17 cellular contexts compared by ENCODE assay signal in genomic region chrX:48920713-48921104, GRCh38. TPM values are rescaled to one million over a fixed set of nuclear protein-coding genes. Genes with fewer than 3 reads are reported as not detected.
DNase-seq lines count a peak whose midpoint lies in the region; ATAC-seq, FAIRE-seq and TF ChIP-seq lines count a peak whose summit lies in the region.
"Had no signal": no experiment of that assay in that cellular context is flagged by ENCODE, and none has a peak within 500 bp of the region (broad histone marks: within the 10 kb centered on the region; RNA-seq: fewer than 3 reads in every experiment).

No MANE protein-coding gene starts in this region.

- H3K79me2 ChIP-seq in H1 (ENCODE audit: control insufficient read depth in 1 of 2, insufficient read depth in 2 of 2, low read length in 2 of 2) = peaks cover 16 to 55% of the 10 kb centered on the region in 2 experiments

- TF ChIP-seq EP300 in H1 (IDR thresholded peaks at IDR 0.05; ENCODE audit: borderline replicate concordance in 1 of 2, low read depth in 2 of 2, low read length in 2 of 2) = no peak

- no peak overlapping the region for H3K56ac ChIP-seq in H1 (replicated peaks; ENCODE audit: insufficient read length, low read depth, low read length)

- H3K4me1 ChIP-seq in Peyer's patch (peaks cover 0 to 7% (median 3%) of the 10 kb centered on the region in 4 donors), H1 (replicated peaks in 1 of 4; ENCODE audit: control insufficient read depth in 3 of 4, insufficient read depth in 4 of 4, low read length in 3 of 4) (peaks cover 8 to 16% (median 13%) of the 10 kb centered on the region in 4 experiments; a peak in 6 of 7 replicates)

- no peak for TF ChIP-seq CTCF in Peyer's patch (IDR thresholded peaks at IDR 0.05)
- TF ChIP-seq CTCF in H1 (IDR thresholded peaks at IDR 0.05; ENCODE audit: control extremely low read depth in 1 of 3, insufficient read depth in 1 of 3, low read depth in 1 of 3, low read length in 3 of 3) = no peak

- H3K4me1 Mint-ChIP-seq in activated CD4-positive, alpha-beta T cell treated with anti-CD3 and anti-CD28 coated beads, Interleukin-2, amount 10 ng/mL, durations not matched to agents 24 days and 14 days = peaks cover 31% of the 10 kb centered on the region
- peaks cover 33% of the 10 kb centered on the region for H3K4me1 Mint-ChIP-seq in stimulated activated memory B cell treated with anti-CD40 and anti-IgM and Interleukin-4, amounts not matched to agents 10 μg/mL and 1 μg/mL and 100 μg/mL, for 72 hours

- WGBS in H1 (ENCODE audit: extremely low coverage in 1 of 2, insufficient coverage in 1 of 2, insufficient read length in 1 of 2, insufficient replicate concordance in 2 of 2, low coverage in 1 of 2, low lambda C conversion rate in 2 of 2, missing lambda C conversion rate in 1 of 2), 2 experiments = 74% methylated on average over 4 of the region's 4 CpGs; no CpG with 5 or more reads in 1 of the 2 experiments

- intact Hi-C loops in activated CD4-positive, alpha-beta T cell treated with anti-CD3 and anti-CD28 coated beads, Interleukin-2, amount 10 ng/mL, durations not matched to agents 24 days and 14 days (cut with micrococcal nuclease) = no loop called here

- no peaks in the 10 kb centered on the region for H3K79me1 ChIP-seq in H1 (ENCODE audit: low read depth, low read length)

- no peak overlapping the region for H3K14ac ChIP-seq in H1 (ENCODE audit: insufficient read length)

- no peak for TF ChIP-seq RAD21 in H1 (IDR thresholded peaks at IDR 0.05 in 1 of 2, conservative IDR thresholded peaks at IDR 0.05 in 1 of 2; ENCODE audit: low read depth in 2 of 2, low read length in 2 of 2)

- POLR2A ChIA-PET in H1 (lab: Charles Lee; ENCODE audit: partially characterized antibody) = interaction anchor here (1.2 to 30.9 kb wide), 4 partner anchors 9 to 38 kb away, joined by 3 to 572 read pairs (median 4); partner anchors contain the start of gene SLC35A2

- H3K27ac Mint-ChIP-seq in activated CD4-positive, alpha-beta T cell treated with anti-CD3 and anti-CD28 coated beads, Interleukin-2, amount 10 ng/mL, durations not matched to agents 24 days and 14 days = peak overlapping the region; percentile 95
- H3K27ac Mint-ChIP-seq in stimulated activated memory B cell treated with anti-CD40 and anti-IgM and Interleukin-4, amounts not matched to agents 10 μg/mL and 1 μg/mL and 100 μg/mL, for 72 hours = no peak overlapping the region

- peak overlapping the region; percentile 79 to 94 for H3K4me2 ChIP-seq in H1 (ENCODE audit: insufficient read depth in 1 of 2, low read depth in 2 of 2, low read length in 2 of 2)

- H3K9me3 Mint-ChIP-seq in activated CD4-positive, alpha-beta T cell treated with anti-CD3 and anti-CD28 coated beads, Interleukin-2, amount 10 ng/mL, durations not matched to agents 24 days and 14 days = no peaks in the 10 kb centered on the region
- no peaks in the 10 kb centered on the region for H3K9me3 Mint-ChIP-seq in stimulated activated memory B cell treated with anti-CD40 and anti-IgM and Interleukin-4, amounts not matched to agents 10 μg/mL and 1 μg/mL and 100 μg/mL, for 72 hours

- H3K23ac ChIP-seq in H1 (ENCODE audit: insufficient read length) = no peak overlapping the region

- peak overlapping the region; percentile 87 for H3K18ac ChIP-seq in H1 (ENCODE audit: extremely low read depth, low read length)

- peak overlapping the region; percentile 96; the same call in 1 of the 2 replicates for H2BK5ac ChIP-seq in H1 (ENCODE audit: low read depth, low read length)

- H2BK120ac ChIP-seq in H1 (replicated peaks; ENCODE audit: low read depth, low read length) = no peak overlapping the region

- no peak overlapping the region for H3K4ac ChIP-seq in H1 (replicated peaks; ENCODE audit: insufficient read length, low read depth, low read length)

- peak overlapping the region; percentile 83 for H4K91ac ChIP-seq in H1 (replicated peaks; ENCODE audit: insufficient read length, low read length)

- peak overlapping the region; percentile 90; the same call in 1 of the 2 replicates for H2BK20ac ChIP-seq in H1 (ENCODE audit: low read length)

- 0 out of 2 replicates have a peak overlapping the region, but pooled peaks have one; percentile 93 for H2AK5ac ChIP-seq in H1 (ENCODE audit: low read depth, low read length)

- no peak for TF ChIP-seq POLR2A in Peyer's patch (IDR thresholded peaks at IDR 0.05)
- no peak for TF ChIP-seq POLR2A in H1 (IDR thresholded peaks at IDR 0.05; ENCODE audit: control extremely low read depth in 1 of 2, low read depth in 2 of 2, low read length in 2 of 2)

- no peak for DNase-seq in activated CD4-positive, alpha-beta T cell treated with anti-CD3 and anti-CD28 coated beads, Interleukin-2, amount 10 ng/mL, durations not matched to agents 24 days and 14 days
- no peak for DNase-seq in activated CD4-positive, alpha-beta T cell treated with anti-CD3 and anti-CD28 coated beads, Interleukin-2, amount 50 U/mL, for 48 hours
- DNase-seq in Peyer's patch (no peak), H1 (ENCODE audit: low read depth in 1 of 2, low spot score in 2 of 2) (no peak), iPS-NIHi7 (ENCODE audit: extremely low spot score) (no peak)
- DNase-seq: activated effector memory CD4-positive, alpha-beta T cell treated with Interleukin-2 at 50 U/mL for 16 hours; IMR-90; NCI-H1694 treated with DMSO at 0.1 percent for 48 hours; NCI-H526 treated with DMSO at 0.1 percent for 48 hours; occipital lobe; SHP77 treated with DMSO at 0.1 percent for 48 hours had no signal

- peak; percentile 60 for FAIRE-seq in H1 (lab: Jason Lieb, UNC)
- FAIRE-seq: A204.1, D721Med had no signal

- CTCF ChIA-PET in H1 (lab: Charles Lee; ENCODE audit: partially characterized antibody) = interaction anchor here (2.2 kb wide), 1 partner anchor 26 kb away, joined by 6 read pairs; no protein-coding TSS in a partner anchor

- peak overlapping the region; percentile 96 for H3K4me3 Mint-ChIP-seq in activated CD4-positive, alpha-beta T cell treated with anti-CD3 and anti-CD28 coated beads, Interleukin-2, amount 10 ng/mL, durations not matched to agents 24 days and 14 days
- peak overlapping the region; percentile 100 for H3K4me3 Mint-ChIP-seq in stimulated activated memory B cell treated with anti-CD40 and anti-IgM and Interleukin-4, amounts not matched to agents 10 μg/mL and 1 μg/mL and 100 μg/mL, for 72 hours

- H3K9ac ChIP-seq in H1 (replicated peaks in 1 of 4; ENCODE audit: extremely low read depth in 1 of 4, low read depth in 3 of 4, low read length in 3 of 4) = no peak overlapping the region; a peak in 1 of 7 replicates

- H3K4me3 ChIP-seq in Peyer's patch (no peak overlapping the region), H1 (ENCODE audit: extremely low read depth in 1 of 4, insufficient read depth in 2 of 4, low read depth in 3 of 4, low read length in 4 of 4) (peak overlapping the region in 2 of 4 experiments; percentile 4 to 96; a peak in 2 of 8 replicates)

- H3K27ac ChIP-seq in Peyer's patch = peak overlapping the region; percentile 31 to 92 (median 60)
- peak overlapping the region; percentile 58; the same call in 1 of the 2 replicates for H3K27ac ChIP-seq in H1 (ENCODE audit: low read depth, low read length)
- H3K27ac ChIP-seq: VCaP had no signal

- 0 out of 2 replicates have a peak overlapping the region, but pooled peaks have one; percentile 61 for H2BK15ac ChIP-seq in H1 (ENCODE audit: low read length)

- no peaks in the 10 kb centered on the region for H3K27me3 Mint-ChIP-seq in activated CD4-positive, alpha-beta T cell treated with anti-CD3 and anti-CD28 coated beads, Interleukin-2, amount 10 ng/mL, durations not matched to agents 24 days and 14 days
- no peaks in the 10 kb centered on the region for H3K27me3 Mint-ChIP-seq in stimulated activated memory B cell treated with anti-CD40 and anti-IgM and Interleukin-4, amounts not matched to agents 10 μg/mL and 1 μg/mL and 100 μg/mL, for 72 hours

- H3K36me3 ChIP-seq in Peyer's patch = peaks cover 0 to 30% (median 0%) of the 10 kb centered on the region in 3 donors
- H3K36me3 ChIP-seq in H1 (ENCODE audit: control insufficient read depth in 2 of 4, insufficient read depth in 4 of 4, low read length in 3 of 4) = peaks cover 0 to 36% (median 17%) of the 10 kb centered on the region in 4 experiments; a peak in 7 of 8 replicates

- H4K8ac ChIP-seq in H1 (ENCODE audit: extremely low read depth, insufficient read depth, low read length) = no peak overlapping the region; the same call in 1 of the 2 replicates

- no peaks in the 10 kb centered on the region for H3K27me3 ChIP-seq in Peyer's patch
- no peaks in the 10 kb centered on the region for H3K27me3 ChIP-seq in H1 (replicated peaks in 1 of 4; ENCODE audit: control insufficient read depth in 3 of 4, extremely low read depth in 1 of 4, insufficient read depth in 3 of 4, low read length in 3 of 4)

- H2BK12ac ChIP-seq in H1 (ENCODE audit: low read depth, low read length) = peak overlapping the region; percentile 84

- H2AFZ ChIP-seq in H1 (ENCODE audit: low read length) = no peak overlapping the region

- no peak for ATAC-seq in stimulated activated memory B cell treated with anti-CD40 and anti-IgM and Interleukin-4, amounts not matched to agents 10 μg/mL and 1 μg/mL and 100 μg/mL, for 72 hours
- ATAC-seq in GM21619 (IDR thresholded peaks at IDR 0.05; ENCODE audit: unreplicated experiment) (no peak), SK-N-SH treated with all-trans-retinoic acid at 6 μM for 48 hours (no peak)

- H3K23me2 ChIP-seq in H1 (ENCODE audit: low read depth, low read length) = peaks cover 11% of the 10 kb centered on the region

- H4K20me1 ChIP-seq in H1 (replicated peaks in 1 of 2; ENCODE audit: control insufficient read depth in 1 of 2, insufficient read depth in 2 of 2, low read length in 2 of 2) = peaks cover 4 to 13% of the 10 kb centered on the region in 2 experiments

- no peak overlapping the region for H4K5ac ChIP-seq in H1 (ENCODE audit: insufficient read length, low read depth, low read length)

- H3K36me3 Mint-ChIP-seq in activated CD4-positive, alpha-beta T cell treated with anti-CD3 and anti-CD28 coated beads, Interleukin-2, amount 10 ng/mL, durations not matched to agents 24 days and 14 days (ENCODE audit: low read depth) = peaks cover 59% of the 10 kb centered on the region
- peaks cover 38% of the 10 kb centered on the region for H3K36me3 Mint-ChIP-seq in stimulated activated memory B cell treated with anti-CD40 and anti-IgM and Interleukin-4, amounts not matched to agents 10 μg/mL and 1 μg/mL and 100 μg/mL, for 72 hours

- H3K9me3 ChIP-seq in Peyer's patch = no peaks in the 10 kb centered on the region
- no peaks in the 10 kb centered on the region for H3K9me3 ChIP-seq in H1 (ENCODE audit: insufficient read depth in 2 of 2, low read depth in 1 of 2, low read length in 1 of 2)

RNA-seq across cellular contexts. Expression of gene PIM2, which starts 1.9 kb away (rescaled TPM):
- 391 and 394 TPM in 2 replicates for total RNA-seq in activated CD4-positive, alpha-beta T cell treated with anti-CD3 and anti-CD28 coated beads, Interleukin-2, amount 10 ng/mL, durations not matched to agents 24 days and 14 days
- total RNA-seq in Peyer's patch = 10 to 100 TPM; 17.3 to 24.8 (median 19.1) TPM
- 180 and 190 TPM in 2 replicates for total RNA-seq in H1 (2021; fragmentation: NEBNext Ultra II Directional; extraction: Animal tissue kit (Norgen Biotek cat#: 25700))
- polyA plus RNA-seq in H1 (2011; rRNA removed) = 203 and 257 TPM in 2 replicates
- polyA plus RNA-seq in H1 (2011; cell fraction: cytosol; rRNA removed) = 177 TPM
- polyA plus RNA-seq in H1 (2011; cell fraction: nucleus; rRNA removed) = 225 TPM
- 134 to 160 TPM (median 142 TPM) in 4 replicates for polyA plus RNA-seq in H1 (2012, experiment 1 of 2)
- 156 TPM for polyA plus RNA-seq in H1 (2012, experiment 2 of 2)
- 184 TPM for polyA plus RNA-seq in H1 (2013, experiment 1 of 2)
- 162 TPM for polyA plus RNA-seq in H1 (2013, experiment 2 of 2)
- polyA minus RNA-seq in H1 (2011; rRNA and poly(A)+ RNA removed) = 137 and 189 TPM in 2 replicates
- 77.9 TPM for polyA minus RNA-seq in H1 (2011; cell fraction: cytosol; rRNA and poly(A)+ RNA removed)
- polyA minus RNA-seq in H1 (2011; cell fraction: nucleus; rRNA and poly(A)+ RNA removed) = 103 TPM

RNA-seq across cellular contexts. Expression of gene SLC35A2, which starts 9.3 kb away (rescaled TPM):
- total RNA-seq in activated CD4-positive, alpha-beta T cell treated with anti-CD3 and anti-CD28 coated beads, Interleukin-2, amount 10 ng/mL, durations not matched to agents 24 days and 14 days = 19.5 and 22.8 TPM in 2 replicates
- 10 to 100 TPM; 14.0 to 43.3 (median 21.5) TPM for total RNA-seq in Peyer's patch
- total RNA-seq in H1 (2021; fragmentation: NEBNext Ultra II Directional; extraction: Animal tissue kit (Norgen Biotek cat#: 25700)) = 20.4 and 21.4 TPM in 2 replicates
- polyA plus RNA-seq in H1 (2011; rRNA removed) = 48.3 and 52.1 TPM in 2 replicates
- polyA plus RNA-seq in H1 (2011; cell fraction: cytosol; rRNA removed) = 28.7 TPM
- 47.9 TPM for polyA plus RNA-seq in H1 (2011; cell fraction: nucleus; rRNA removed)
- polyA plus RNA-seq in H1 (2012, experiment 1 of 2) = 16.1 to 23.4 TPM (median 21.7 TPM) in 4 replicates
- 18.4 TPM for polyA plus RNA-seq in H1 (2012, experiment 2 of 2)
- 24.6 TPM for polyA plus RNA-seq in H1 (2013, experiment 1 of 2)
- polyA plus RNA-seq in H1 (2013, experiment 2 of 2) = 26.8 TPM
- 39.4 and 40.0 TPM in 2 replicates for polyA minus RNA-seq in H1 (2011; rRNA and poly(A)+ RNA removed)
- polyA minus RNA-seq in H1 (2011; cell fraction: cytosol; rRNA and poly(A)+ RNA removed) = 14.3 TPM
- 9.2 TPM for polyA minus RNA-seq in H1 (2011; cell fraction: nucleus; rRNA and poly(A)+ RNA removed)

RNA-seq across cellular contexts. Expression of gene PQBP1, which starts 23.0 kb away (rescaled TPM):
- 104 and 114 TPM in 2 replicates for total RNA-seq in activated CD4-positive, alpha-beta T cell treated with anti-CD3 and anti-CD28 coated beads, Interleukin-2, amount 10 ng/mL, durations not matched to agents 24 days and 14 days
- 10 to 100 TPM; 63.3 to 86.6 (median 70.1) TPM for total RNA-seq in Peyer's patch
- total RNA-seq in H1 (2021; fragmentation: NEBNext Ultra II Directional; extraction: Animal tissue kit (Norgen Biotek cat#: 25700)) = 95.9 and 101 TPM in 2 replicates
- polyA plus RNA-seq in H1 (2011; rRNA removed) = 91.7 and 124 TPM in 2 replicates
- 134 TPM for polyA plus RNA-seq in H1 (2011; cell fraction: cytosol; rRNA removed)
- 114 TPM for polyA plus RNA-seq in H1 (2011; cell fraction: nucleus; rRNA removed)
- polyA plus RNA-seq in H1 (2012, experiment 1 of 2) = 104 to 130 TPM (median 119 TPM) in 4 replicates
- 122 TPM for polyA plus RNA-seq in H1 (2012, experiment 2 of 2)
- polyA plus RNA-seq in H1 (2013, experiment 1 of 2) = 71.1 TPM
- 69.8 TPM for polyA plus RNA-seq in H1 (2013, experiment 2 of 2)
- 57.3 and 71.7 TPM in 2 replicates for polyA minus RNA-seq in H1 (2011; rRNA and poly(A)+ RNA removed)
- 63.3 TPM for polyA minus RNA-seq in H1 (2011; cell fraction: cytosol; rRNA and poly(A)+ RNA removed)
- 23.9 TPM for polyA minus RNA-seq in H1 (2011; cell fraction: nucleus; rRNA and poly(A)+ RNA removed)

RNA-seq across cellular contexts. Expression of gene TIMM17B, which starts 23.1 kb away (rescaled TPM):
- total RNA-seq in activated CD4-positive, alpha-beta T cell treated with anti-CD3 and anti-CD28 coated beads, Interleukin-2, amount 10 ng/mL, durations not matched to agents 24 days and 14 days = 72.0 and 75.1 TPM in 2 replicates
- total RNA-seq in Peyer's patch = 10 to 100 TPM; 33.8 to 67.9 (median 54.5) TPM
- total RNA-seq in H1 (2021; fragmentation: NEBNext Ultra II Directional; extraction: Animal tissue kit (Norgen Biotek cat#: 25700)) = 77.8 and 82.4 TPM in 2 replicates
- 246 and 284 TPM in 2 replicates for polyA plus RNA-seq in H1 (2011; rRNA removed)
- 162 TPM for polyA plus RNA-seq in H1 (2011; cell fraction: cytosol; rRNA removed)
- polyA plus RNA-seq in H1 (2011; cell fraction: nucleus; rRNA removed) = 151 TPM
- 68.1 to 113 TPM (median 110 TPM) in 4 replicates for polyA plus RNA-seq in H1 (2012, experiment 1 of 2)
- 173 TPM for polyA plus RNA-seq in H1 (2012, experiment 2 of 2)
- 80.8 TPM for polyA plus RNA-seq in H1 (2013, experiment 1 of 2)
- polyA plus RNA-seq in H1 (2013, experiment 2 of 2) = 79.0 TPM
- 35.8 TPM in 2 replicates for polyA minus RNA-seq in H1 (2011; rRNA and poly(A)+ RNA removed)
- 37.3 TPM for polyA minus RNA-seq in H1 (2011; cell fraction: cytosol; rRNA and poly(A)+ RNA removed)
- 34.9 TPM for polyA minus RNA-seq in H1 (2011; cell fraction: nucleus; rRNA and poly(A)+ RNA removed)

RNA-seq across cellular contexts. Expression of gene OTUD5, which starts 36.7 kb away (rescaled TPM):
- total RNA-seq in activated CD4-positive, alpha-beta T cell treated with anti-CD3 and anti-CD28 coated beads, Interleukin-2, amount 10 ng/mL, durations not matched to agents 24 days and 14 days = 76.2 and 76.7 TPM in 2 replicates
- 10 to 100 TPM; 49.7 to 79.2 (median 71.0) TPM for total RNA-seq in Peyer's patch
- 50.0 and 53.5 TPM in 2 replicates for total RNA-seq in H1 (2021; fragmentation: NEBNext Ultra II Directional; extraction: Animal tissue kit (Norgen Biotek cat#: 25700))
- 46.3 and 60.4 TPM in 2 replicates for polyA plus RNA-seq in H1 (2011; rRNA removed)
- polyA plus RNA-seq in H1 (2011; cell fraction: cytosol; rRNA removed) = 68.8 TPM
- polyA plus RNA-seq in H1 (2011; cell fraction: nucleus; rRNA removed) = 194 TPM
- 54.1 to 62.5 TPM (median 56.8 TPM) in 4 replicates for polyA plus RNA-seq in H1 (2012, experiment 1 of 2)
- polyA plus RNA-seq in H1 (2012, experiment 2 of 2) = 34.1 TPM
- 46.5 TPM for polyA plus RNA-seq in H1 (2013, experiment 1 of 2)
- polyA plus RNA-seq in H1 (2013, experiment 2 of 2) = 43.2 TPM
- 71.4 and 82.5 TPM in 2 replicates for polyA minus RNA-seq in H1 (2011; rRNA and poly(A)+ RNA removed)
- 27.0 TPM for polyA minus RNA-seq in H1 (2011; cell fraction: cytosol; rRNA and poly(A)+ RNA removed)
- polyA minus RNA-seq in H1 (2011; cell fraction: nucleus; rRNA and poly(A)+ RNA removed) = 49.3 TPM
